15 cellular contexts compared by ENCODE assay signal in genomic region chr2:173326806-173327205, GRCh38.
"Had no signal": no experiment of that assay in that cellular context is flagged by ENCODE, and none has a peak within 500 bp of the region (broad histone marks: within the 10 kb centered on the region; RNA-seq: fewer than 3 reads in every experiment).

No MANE protein-coding gene starts in this region.

- H3K4me3 ChIP-seq: esophagus muscularis mucosa, gastroesophageal sphincter, left lung, sigmoid colon, upper lobe of right lung had no signal

- ATAC-seq: gastroesophageal sphincter; left lung; stimulated activated naive CD8-positive, alpha-beta T cell treated with anti-CD3 and anti-CD28 coated beads, Interleukin-15, Interleukin-2, amounts not matched to agents 100 U/mL and 50 U/mL, for 24 hours; upper lobe of right lung had no signal

- DNase-seq: activated CD4-positive, alpha-beta T cell treated with anti-CD3 and anti-CD28 coated beads, Interleukin-2, amount 50 U/mL, for 1 hour; activated CD4-positive, CD25-positive, alpha-beta regulatory T cell; activated naive CD4-positive, alpha-beta T cell treated with anti-CD3 and anti-CD28 coated beads, Interleukin-2, amount 50 U/mL, for 16 hours; amygdala; islet precursor cell; left lung; nephron progenitor cell; sigmoid colon; stimulated activated CD4-positive, alpha-beta T cell treated with anti-CD3 and anti-CD28 coated beads, Interleukin-2, amount 100 ng/mL, for 48 hours; stimulated activated CD8-positive, alpha-beta memory T cell treated with anti-CD3 and anti-CD28 coated beads, Interleukin-4, amount 100 ng/mL, for 48 hours; stimulated activated naive CD8-positive, alpha-beta T cell treated with anti-CD3 and anti-CD28 coated beads, Interleukin-15, Interleukin-2, amounts not matched to agents 100 U/mL and 50 U/mL, for 24 hours; T-helper 2 cell; upper lobe of right lung had no signal
